Comparison of ENCODE assay signal across 8 cellular contexts in genomic region chr16:3938843-3939624, GRCh38. TPM values are rescaled to one million over a fixed set of nuclear protein-coding genes. Genes with fewer than 3 reads are reported as not detected.
DNase-seq lines count a peak whose midpoint lies in the region; ATAC-seq, FAIRE-seq and TF ChIP-seq lines count a peak whose summit lies in the region.

No MANE protein-coding gene starts in this region.

- intact Hi-C loops in CD8-positive, alpha-beta T cell (cut with DNase I, micrococcal nuclease), result loop anchor here (1.0 to 5.0 kb wide), 5 partner anchors 23 to 1018 kb away; partner anchors contain the start of genes ADCY9 (in 1 of the 2) and SEC14L5 (in 1 of the 2)

- no peaks in the 10 kb centered on the region for H3K36me3 ChIP-seq in CD8-positive, alpha-beta T cell (ENCODE audit: insufficient read depth, low read length)
- H3K36me3 ChIP-seq in HUES48 (ENCODE audit: control insufficient read depth, insufficient read depth, low read length), result no peaks in the 10 kb centered on the region
- H3K36me3 ChIP-seq in astrocyte (ENCODE audit: insufficient read depth, low read length), result no peaks in the 10 kb centered on the region

- H3K4me3 ChIP-seq in CD8-positive, alpha-beta T cell (ENCODE audit: low read depth, low read length), result peak overlapping the region; percentile 17
- peak overlapping the region; percentile 48 for H3K4me3 ChIP-seq in HUES48 (ENCODE audit: low read depth, low read length)
- H3K4me3 ChIP-seq in astrocyte (ENCODE audit: insufficient read depth, low read depth, low read length), result peak overlapping the region; percentile 55
- H3K4me3 ChIP-seq in skin epidermis, result peak overlapping the region in 6 of 7 experiments; percentile 3 to 46 (median 18)

- H3K79me2 ChIP-seq in astrocyte (ENCODE audit: insufficient read depth, low read length), result no peaks in the 10 kb centered on the region

- peak; percentile 87 for TF ChIP-seq CTCF in CD8-positive, alpha-beta T cell (IDR thresholded peaks at IDR 0.05)
- TF ChIP-seq CTCF in astrocyte (IDR thresholded peaks at IDR 0.05; ENCODE audit: insufficient read depth, low read depth, low read length), result peak; percentile 64

- H3K27me3 Mint-ChIP-seq in CD8-positive, alpha-beta T cell (ENCODE audit: low read depth), result peaks cover 3% of the 10 kb centered on the region
- H3K27me3 Mint-ChIP-seq in T-helper 17 cell (no peaks in the 10 kb centered on the region), astrocyte (ENCODE audit: low read depth, unreplicated experiment) (no peaks in the 10 kb centered on the region)

- H4K20me1 ChIP-seq in astrocyte (ENCODE audit: insufficient read depth, low read length), result no peaks in the 10 kb centered on the region

- H3K9ac ChIP-seq in HUES48 (ENCODE audit: low read depth, low read length) (0 out of 2 replicates have a peak overlapping the region, but pooled peaks have one; percentile 18), astrocyte (ENCODE audit: low read length) (peak overlapping the region; percentile 74)

- POLR2A ChIA-PET in CD8-positive, alpha-beta T cell (lab: Charles Lee), result interaction anchor here (1.0 kb wide), 1 partner anchor 314 kb away, joined by 4 read pairs; no protein-coding TSS in a partner anchor

- no peak overlapping the region for H3K27ac Mint-ChIP-seq in CD8-positive, alpha-beta T cell
- H3K27ac Mint-ChIP-seq in T-helper 17 cell (no peak overlapping the region), astrocyte (ENCODE audit: unreplicated experiment) (no peak overlapping the region)

- DNase-seq in CD8-positive, alpha-beta T cell, result peak; percentile 33 to 83 (median 63)
- peak; percentile 43 to 64 (median 57) for DNase-seq in T-helper 17 cell
- DNase-seq in astrocyte (ENCODE audit: low read depth), result peak; percentile 85
- peak; percentile 57 for DNase-seq in iPS DF 19.7 (ENCODE audit: low read depth, low spot score)
- no peak for DNase-seq in pons (ENCODE audit: low spot score)
- no peak for DNase-seq in NCI-H187 (lab: John Stamatoyannopoulos, UW)

- H3K9me3 Mint-ChIP-seq in CD8-positive, alpha-beta T cell, result no peaks in the 10 kb centered on the region
- peaks cover 3% of the 10 kb centered on the region for H3K9me3 Mint-ChIP-seq in astrocyte (ENCODE audit: unreplicated experiment)

- no peaks in the 10 kb centered on the region for H3K36me3 Mint-ChIP-seq in CD8-positive, alpha-beta T cell
- H3K36me3 Mint-ChIP-seq in T-helper 17 cell (ENCODE audit: low read depth) (no peaks in the 10 kb centered on the region), astrocyte (ENCODE audit: low read depth, unreplicated experiment) (no peaks in the 10 kb centered on the region)

- H3K4me2 ChIP-seq in astrocyte (ENCODE audit: low read length), result peak overlapping the region; percentile 92

- H3K4me3 Mint-ChIP-seq in CD8-positive, alpha-beta T cell, result no peak overlapping the region
- H3K4me3 Mint-ChIP-seq in T-helper 17 cell (peak overlapping the region; percentile 15), astrocyte (ENCODE audit: unreplicated experiment) (no peak overlapping the region)

- H3K9me3 ChIP-seq in CD8-positive, alpha-beta T cell (ENCODE audit: low read length), result no peaks in the 10 kb centered on the region
- H3K9me3 ChIP-seq in HUES48 (ENCODE audit: control insufficient read depth, insufficient read depth, low read length), result no peaks in the 10 kb centered on the region
- H3K9me3 ChIP-seq in T-helper 17 cell (ENCODE audit: control insufficient read depth, low read length, poor library complexity, severe bottlenecking), result no peaks in the 10 kb centered on the region
- H3K9me3 ChIP-seq in astrocyte (ENCODE audit: insufficient read depth, low read depth, low read length), result peaks cover 2% of the 10 kb centered on the region

- H2AFZ ChIP-seq in astrocyte (ENCODE audit: low read depth, low read length), result peak overlapping the region; percentile 89

- ATAC-seq in CD8-positive, alpha-beta T cell, result peak; percentile 91
- peak; percentile 79 for ATAC-seq in T-helper 17 cell

- peaks cover 13% of the 10 kb centered on the region for H3K4me1 ChIP-seq in CD8-positive, alpha-beta T cell (ENCODE audit: insufficient read depth, low read length)
- H3K4me1 ChIP-seq in HUES48 (ENCODE audit: control insufficient read depth, insufficient read depth, low read length), result 0 out of 2 replicates have a peak, but pooled peaks cover 4% of the 10 kb centered on the region
- H3K4me1 ChIP-seq in astrocyte (ENCODE audit: insufficient read depth, low read length), result peaks cover 12% of the 10 kb centered on the region

- H3K4me1 Mint-ChIP-seq in CD8-positive, alpha-beta T cell (ENCODE audit: low read depth), result peaks cover 4% of the 10 kb centered on the region
- no peaks in the 10 kb centered on the region for H3K4me1 Mint-ChIP-seq in T-helper 17 cell
- no peaks in the 10 kb centered on the region for H3K4me1 Mint-ChIP-seq in astrocyte (ENCODE audit: low read depth, unreplicated experiment)

- FAIRE-seq in astrocyte (lab: Jason Lieb, UNC), result peak; percentile 99

- no peaks in the 10 kb centered on the region for H3K27me3 ChIP-seq in CD8-positive, alpha-beta T cell (ENCODE audit: insufficient read depth, low read length)
- H3K27me3 ChIP-seq in HUES48 (ENCODE audit: control insufficient read depth, insufficient read depth, low read length), result no peaks in the 10 kb centered on the region
- no peaks in the 10 kb centered on the region for H3K27me3 ChIP-seq in astrocyte (ENCODE audit: insufficient read depth, low read length)

- CTCF ChIA-PET in CD8-positive, alpha-beta T cell (lab: Charles Lee), result interaction anchor here (0.5 to 2.2 kb wide), 29 partner anchors 9 to 1034 kb away, joined by 3 to 10 read pairs (median 3); no protein-coding TSS in a partner anchor

- H3K27ac ChIP-seq in CD8-positive, alpha-beta T cell (ENCODE audit: low read depth, low read length), result no peak overlapping the region
- H3K27ac ChIP-seq in HUES48 (ENCODE audit: low read depth, low read length) (no peak overlapping the region), astrocyte (ENCODE audit: low read depth, low read length) (peak overlapping the region; percentile 16), skin epidermis (peak overlapping the region in 3 of 21 experiments; percentile 53 to 65 (median 59))

RNA-seq across cellular contexts. Expression of gene CREBBP, which starts 58.5 kb away (rescaled TPM):
- 100 to 1,000 TPM; 186 to 189 TPM for total RNA-seq in CD8-positive, alpha-beta T cell
- total RNA-seq in T-helper 17 cell (100 to 1,000 TPM; 158 to 173 TPM), astrocyte (42.6 and 53.0 TPM in 2 replicates)

Comparison
In these comparisons a context has a peak if more than half of its experiments do, and no peak if none do; other contexts are left out.
1. DNase-seq: peak in CD8-positive, alpha-beta T cell (7 of 7), T-helper 17 cell (3 of 3), astrocyte (single experiment) and iPS DF 19.7 (single experiment); none in pons (single experiment) and NCI-H187 (0 of 2).
2. Peak in every context shown above with its lines, with median percentiles within 50 percentile points of each other: H3K4me3 ChIP-seq.